8 cellular contexts compared by ENCODE assay signal in genomic region chrX:155216179-155216939, GRCh38. TPM values are rescaled to one million over a fixed set of nuclear protein-coding genes. Genes with fewer than 3 reads are reported as not detected.
DNase-seq lines count a peak whose midpoint lies in the region; TF ChIP-seq lines count a peak whose summit lies in the region.

Gene VBP1 (plus strand): TSS chrX:155216460. CDS start chrX:155216483, 23 bp downstream.

- H3K9me3 ChIP-seq in effector memory CD4-positive, alpha-beta T cell (ENCODE audit: control insufficient read depth, low read length) = no peaks in the 10 kb centered on the region

- peak; percentile 21 for TF ChIP-seq CTCF in GM20000 (IDR thresholded peaks at IDR 0.05; ENCODE audit: extremely low read depth, missing control alignments)

- CTCF ChIA-PET in activated CD8-positive, alpha-beta memory T cell treated with anti-CD3 and anti-CD28 coated beads for 36 hours (lab: Charles Lee) = interaction anchor here (0.6 to 1.1 kb wide), 4 partner anchors 10 to 253 kb away, joined by 3 to 5 read pairs (median 3); no protein-coding TSS in a partner anchor

- peak within 1 kb of the TSS; percentile 71 for H3K27ac ChIP-seq in effector memory CD4-positive, alpha-beta T cell (ENCODE audit: insufficient read depth, low read length, poor library complexity, severe bottlenecking)

- DNase-seq in COLO829 (ENCODE audit: low spot score) (peak; percentile 91), GM20000 (ENCODE audit: low spot score) (peak; percentile 89), HT-29 (ENCODE audit: low spot score) (peak; percentile 93), lung microvascular endothelial cell (ENCODE audit: low read depth in 2 of 2) (peak; percentile 97)
- peak; percentile 79 for DNase-seq in NK-92 treated with Interleukin-12 subunit alpha and Interleukin-12 subunit beta, amount 100 ng/mL, for 24 hours (lab: John Stamatoyannopoulos, UW)
- peak; percentile 74 to 84 (median 79) for DNase-seq in effector memory CD4-positive, alpha-beta T cell
- DNase-seq in stimulated activated CD4-positive, alpha-beta T cell treated with anti-CD3 and anti-CD28 coated beads, TNF-alpha, amount 100 ng/mL, for 48 hours (ENCODE audit: low read depth in 3 of 3) = peak; percentile 70 to 79 (median 70)

- H3K36me3 ChIP-seq in effector memory CD4-positive, alpha-beta T cell (ENCODE audit: control insufficient read depth, insufficient read depth, low read length) = peaks cover 3% of the 10 kb centered on the region

- POLR2A ChIA-PET in activated CD8-positive, alpha-beta memory T cell treated with anti-CD3 and anti-CD28 coated beads for 36 hours (lab: Charles Lee) = interaction anchor here (0.6 kb wide), 2 partner anchors 108 to 521 kb away, joined by 3 to 4 read pairs; no protein-coding TSS in a partner anchor

- H3K4me3 ChIP-seq in effector memory CD4-positive, alpha-beta T cell (ENCODE audit: insufficient read depth, low read depth, low read length, poor library complexity, severe bottlenecking) = peak within 1 kb of the TSS; percentile 88

- peaks cover 7% of the 10 kb centered on the region for H3K4me1 ChIP-seq in effector memory CD4-positive, alpha-beta T cell (ENCODE audit: control insufficient read depth, insufficient read depth, low read length, poor library complexity, severe bottlenecking)

- H3K27me3 ChIP-seq in effector memory CD4-positive, alpha-beta T cell (replicated peaks; ENCODE audit: control insufficient read depth, insufficient read depth, low read length, poor library complexity, severe bottlenecking) = no peaks in the 10 kb centered on the region

RNA-seq across cellular contexts. Expression of gene VBP1, which starts in this region (rescaled TPM):
- 45.3 and 48.4 TPM in 2 replicates for total RNA-seq in HT-29 (2014; rRNA removed; shearing (Covaris generic))
- total RNA-seq in activated CD8-positive, alpha-beta memory T cell treated with anti-CD3 and anti-CD28 coated beads for 36 hours = 10 to 100 TPM; 77.4 to 80.8 TPM
- total RNA-seq in lung microvascular endothelial cell = 45.8 and 46.4 TPM in 2 replicates

Comparison
In these comparisons a context has a peak if more than half of its experiments do, and no peak if none do; other contexts are left out.
1. Peak in every context shown above with its lines: DNase-seq, H3K4me3 ChIP-seq and H3K27ac ChIP-seq.